21 cellular contexts compared by ENCODE assay signal in the genomic region with DNA sequence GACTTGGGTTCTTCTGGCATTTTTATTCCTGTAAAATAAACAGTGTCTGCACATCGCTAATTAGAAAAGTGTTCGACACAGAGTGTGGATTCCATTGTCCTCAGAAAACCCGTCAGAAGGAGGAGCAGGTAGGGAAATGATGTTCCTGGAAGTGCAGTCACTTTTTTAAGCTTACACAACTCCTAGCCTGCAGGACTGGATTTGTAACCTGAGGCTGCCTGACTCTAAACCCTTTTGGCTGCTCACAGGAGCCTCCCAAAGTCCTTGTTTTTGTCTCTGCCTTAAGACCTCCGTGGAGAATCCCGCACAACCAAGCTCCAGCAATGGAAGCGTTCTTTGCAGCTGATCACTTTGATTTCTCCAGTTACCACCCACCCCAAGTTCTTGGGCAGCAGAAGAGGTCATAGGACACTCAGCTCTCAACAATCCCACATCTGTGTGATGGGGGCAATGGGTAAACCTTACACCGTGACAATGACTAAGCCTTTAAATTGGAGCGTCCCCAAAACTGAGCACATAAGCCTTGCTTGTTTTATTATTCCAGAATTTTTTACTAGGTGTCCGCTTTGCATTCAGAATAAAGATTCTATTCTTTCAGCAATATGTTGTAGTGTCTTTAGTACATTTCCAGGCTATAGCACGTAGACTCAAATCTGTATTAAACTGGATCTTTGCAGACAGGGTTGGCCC.
"Had no signal": no experiment of that assay in that cellular context is flagged by ENCODE, and none has a peak within 500 bp of the region (broad histone marks: within the 10 kb centered on the region; RNA-seq: fewer than 3 reads in every experiment).

No MANE protein-coding gene starts in this region.

- FAIRE-seq: endothelial cell of umbilical vein, pancreas, small intestine had no signal

- H3K4me1 Mint-ChIP-seq: stimulated activated memory B cell treated with anti-CD40 and anti-IgM and Interleukin-4, amounts not matched to agents 10 μg/mL and 1 μg/mL and 100 μg/mL, for 72 hours had no signal

- H3K36me3 Mint-ChIP-seq: stimulated activated memory B cell treated with anti-CD40 and anti-IgM and Interleukin-4, amounts not matched to agents 10 μg/mL and 1 μg/mL and 100 μg/mL, for 72 hours had no signal

- H3K4me3 ChIP-seq: colonic mucosa, gastrocnemius medialis, heart right ventricle, pancreas, tibial artery, upper lobe of right lung had no signal

- H3K4me1 ChIP-seq: colonic mucosa, gastrocnemius medialis, heart right ventricle, pancreas, tibial artery, upper lobe of right lung had no signal

- H3K4me3 Mint-ChIP-seq: endodermal cell; naive thymus-derived CD4-positive, alpha-beta T cell; stimulated activated memory B cell treated with anti-CD40 and anti-IgM and Interleukin-4, amounts not matched to agents 10 μg/mL and 1 μg/mL and 100 μg/mL, for 72 hours; stimulated activated naive CD8-positive, alpha-beta T cell treated with anti-CD3 and anti-CD28 coated beads, Interleukin-15, Interleukin-2, amounts not matched to agents 100 ng/mL and 50 ng/mL, for 24 hours had no signal

- H3K27ac ChIP-seq: colonic mucosa, gastrocnemius medialis, heart right ventricle, pancreas, tibial artery, upper lobe of right lung had no signal

- H3K27me3 ChIP-seq: colonic mucosa, gastrocnemius medialis, pancreas, tibial artery, upper lobe of right lung had no signal

- H3K27ac Mint-ChIP-seq: endodermal cell; naive thymus-derived CD4-positive, alpha-beta T cell; progenitor cell of endocrine pancreas; stimulated activated memory B cell treated with anti-CD40 and anti-IgM and Interleukin-4, amounts not matched to agents 10 μg/mL and 1 μg/mL and 100 μg/mL, for 72 hours; stimulated activated naive CD8-positive, alpha-beta T cell treated with anti-CD3 and anti-CD28 coated beads, Interleukin-15, Interleukin-2, amounts not matched to agents 100 ng/mL and 50 ng/mL, for 24 hours had no signal

- H3K9me3 ChIP-seq: colonic mucosa, gastrocnemius medialis, pancreas, tibial artery, upper lobe of right lung had no signal

- H3K36me3 ChIP-seq: colonic mucosa, gastrocnemius medialis, heart right ventricle, pancreas, tibial artery, upper lobe of right lung had no signal

- DNase-seq: cerebellar nuclear complex; colonic mucosa; effector CD4-positive, alpha-beta T cell; endodermal cell; gastrocnemius medialis; heart right ventricle; hypothalamus; islet precursor cell; mammary epithelial cell; naive thymus-derived CD4-positive, alpha-beta T cell; pancreas; right cardiac atrium; small intestine; stimulated activated CD4-positive, alpha-beta T cell treated with anti-CD3 and anti-CD28 coated beads, Interleukin-2, amount 100 ng/mL, for 48 hours; stimulated activated CD8-positive, alpha-beta memory T cell treated with anti-CD3 and anti-CD28 coated beads, Interleukin-4, amount 100 ng/mL, for 48 hours; tibial artery; upper lobe of right lung had no signal
